Comparison of ENCODE assay signal across 12 cellular contexts in the genomic region with DNA sequence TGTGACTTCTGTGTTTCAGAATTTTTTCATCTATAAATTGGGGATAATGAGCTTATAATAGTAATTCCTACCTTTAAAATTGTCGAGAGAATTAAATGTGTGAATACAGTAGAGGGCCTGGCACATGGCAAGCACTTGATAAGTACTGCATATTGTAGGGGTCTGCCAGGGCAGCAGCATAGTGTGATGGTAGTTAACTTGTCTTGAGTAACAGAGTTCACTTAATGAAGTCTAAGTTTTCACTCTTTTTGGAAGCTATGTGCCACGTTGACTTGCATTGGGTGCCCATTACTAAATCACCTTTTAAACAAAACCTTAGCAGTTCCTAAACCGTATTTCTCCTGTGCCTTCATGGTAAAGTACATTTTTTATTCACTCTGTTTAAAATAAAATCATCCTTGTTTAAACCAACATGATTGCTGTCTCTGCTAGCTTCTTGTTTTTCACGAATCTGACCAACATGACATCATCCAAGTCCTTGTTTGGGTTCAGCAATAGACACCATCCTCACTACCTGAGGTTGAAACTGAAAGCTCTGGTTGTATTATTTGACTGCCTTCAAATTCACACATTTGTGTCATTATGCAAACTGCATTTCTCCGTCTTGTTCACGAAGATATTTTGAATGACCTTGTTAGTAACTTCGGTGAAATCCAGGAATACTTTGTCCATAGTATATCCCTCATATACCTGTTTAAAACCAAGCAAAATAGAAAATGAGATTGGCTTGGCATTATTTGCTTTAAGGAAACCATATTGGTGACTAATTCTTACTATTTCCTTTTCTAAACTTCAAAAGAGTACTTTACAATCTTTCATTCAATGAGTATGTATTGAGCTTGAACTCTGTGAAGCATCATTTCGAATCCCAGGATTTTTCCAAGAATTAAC.
DNase-seq lines count a peak whose midpoint lies in the region; ATAC-seq and TF ChIP-seq lines count a peak whose summit lies in the region.
"Had no signal": no experiment of that assay in that cellular context is flagged by ENCODE, and none has a peak within 500 bp of the region (broad histone marks: within the 10 kb centered on the region; RNA-seq: fewer than 3 reads in every experiment).

No MANE protein-coding gene starts in this region.

- H3K36me3 ChIP-seq in mucosa of descending colon (ENCODE audit: low read depth) (no peaks in the 10 kb centered on the region), heart right ventricle (no peaks in the 10 kb centered on the region)
- H3K36me3 ChIP-seq: esophagus muscularis mucosa had no signal

- H3K4me3 Mint-ChIP-seq in activated CD4-positive, alpha-beta T cell treated with anti-CD3 and anti-CD28 coated beads, Interleukin-2, amount 10 ng/mL, durations not matched to agents 7 days and 5 days: no peak overlapping the region
- H3K4me3 Mint-ChIP-seq: activated CD4-positive, alpha-beta T cell treated with anti-CD3 and anti-CD28 coated beads, Interleukin-2, amount 10 ng/mL, durations not matched to agents 24 days and 14 days had no signal

- H3K27me3 Mint-ChIP-seq in activated CD4-positive, alpha-beta T cell treated with anti-CD3 and anti-CD28 coated beads, Interleukin-2, amount 10 ng/mL, durations not matched to agents 7 days and 5 days: peaks cover 5% of the 10 kb centered on the region

- TF ChIP-seq CTCF in mucosa of descending colon (IDR thresholded peaks at IDR 0.05) (no peak), heart right ventricle (IDR thresholded peaks at IDR 0.05) (no peak)

- intact Hi-C loops in mucosa of descending colon (cut with DNase I, micrococcal nuclease) (no loop called here), heart right ventricle (cut with DNase I) (no loop called here)

- peaks cover 16% of the 10 kb centered on the region for H3K4me1 Mint-ChIP-seq in activated CD4-positive, alpha-beta T cell treated with anti-CD3 and anti-CD28 coated beads, Interleukin-2, amount 10 ng/mL, durations not matched to agents 7 days and 5 days

- H3K4me1 ChIP-seq in mucosa of descending colon (ENCODE audit: low read depth) (no peaks in the 10 kb centered on the region), heart right ventricle (no peaks in the 10 kb centered on the region)

- peak; percentile 97 for ATAC-seq in GM21737 (IDR thresholded peaks at IDR 0.05; ENCODE audit: unreplicated experiment)
- peak; percentile 99 for ATAC-seq in HG03196 (IDR thresholded peaks at IDR 0.05; ENCODE audit: unreplicated experiment)
- ATAC-seq in stimulated activated naive CD8-positive, alpha-beta T cell treated with anti-CD3 and anti-CD28 coated beads, Interleukin-15, Interleukin-2, amounts not matched to agents 100 U/mL and 50 U/mL, for 24 hours: peak; percentile 59
- ATAC-seq in mucosa of descending colon: no peak
- no peak for ATAC-seq in heart right ventricle

- no peak overlapping the region for H3K27ac ChIP-seq in heart right ventricle
- H3K27ac ChIP-seq: esophagus muscularis mucosa, HL-60 had no signal

- H3K9me3 Mint-ChIP-seq in activated CD4-positive, alpha-beta T cell treated with anti-CD3 and anti-CD28 coated beads, Interleukin-2, amount 10 ng/mL, durations not matched to agents 7 days and 5 days: no peaks in the 10 kb centered on the region
- H3K9me3 Mint-ChIP-seq: activated CD4-positive, alpha-beta T cell treated with anti-CD3 and anti-CD28 coated beads, Interleukin-2, amount 10 ng/mL, durations not matched to agents 24 days and 14 days had no signal

- DNase-seq in activated CD4-positive, alpha-beta T cell treated with anti-CD3 and anti-CD28 coated beads, Interleukin-2, amount 10 ng/mL, durations not matched to agents 7 days and 5 days: no peak
- no peak for DNase-seq in activated CD4-positive, alpha-beta T cell treated with anti-CD3 and anti-CD28 coated beads for 1 hour
- no peak for DNase-seq in stimulated activated naive CD8-positive, alpha-beta T cell treated with anti-CD3 and anti-CD28 coated beads, Interleukin-15, Interleukin-2, amounts not matched to agents 100 U/mL and 50 U/mL, for 24 hours
- DNase-seq in mucosa of descending colon (no peak), heart right ventricle (no peak)
- no peak for DNase-seq in stimulated activated CD4-positive, alpha-beta T cell treated with anti-CD3 and anti-CD28 coated beads, Interleukin-4, amount 100 ng/mL, for 1 hour
- DNase-seq: activated CD4-positive, alpha-beta T cell treated with anti-CD3 and anti-CD28 coated beads, Interleukin-2, amount 10 ng/mL, durations not matched to agents 24 days and 14 days; trophoblast cell had no signal

- 90 to 91% methylated on average over 8 of the region's 8 CpGs for WGBS in heart right ventricle, 2 donors

- CTCF ChIA-PET in activated CD4-positive, alpha-beta T cell treated with anti-CD3 and anti-CD28 coated beads, Interleukin-2, amount 10 ng/mL, durations not matched to agents 7 days and 5 days (lab: Charles Lee): interaction anchor here (1.2 kb wide), 1 partner anchor 9 kb away, joined by 3 read pairs; no protein-coding TSS in a partner anchor

- POLR2A ChIA-PET in activated CD4-positive, alpha-beta T cell treated with anti-CD3 and anti-CD28 coated beads, Interleukin-2, amount 10 ng/mL, durations not matched to agents 7 days and 5 days (lab: Charles Lee): no interaction called here

- no peaks in the 10 kb centered on the region for H3K27me3 ChIP-seq in heart right ventricle
- H3K27me3 ChIP-seq: esophagus muscularis mucosa had no signal

- H3K4me3 ChIP-seq in mucosa of descending colon: no peak overlapping the region
- no peak overlapping the region for H3K4me3 ChIP-seq in heart right ventricle
- H3K4me3 ChIP-seq: esophagus muscularis mucosa had no signal

- no peaks in the 10 kb centered on the region for H3K36me3 Mint-ChIP-seq in activated CD4-positive, alpha-beta T cell treated with anti-CD3 and anti-CD28 coated beads, Interleukin-2, amount 10 ng/mL, durations not matched to agents 7 days and 5 days (ENCODE audit: low read depth)

- H3K9me3 ChIP-seq in mucosa of descending colon (no peaks in the 10 kb centered on the region), heart right ventricle (no peaks in the 10 kb centered on the region)
- H3K9me3 ChIP-seq: esophagus muscularis mucosa had no signal

- peak overlapping the region; percentile 46 for H3K27ac Mint-ChIP-seq in activated CD4-positive, alpha-beta T cell treated with anti-CD3 and anti-CD28 coated beads, Interleukin-2, amount 10 ng/mL, durations not matched to agents 7 days and 5 days
- H3K27ac Mint-ChIP-seq: activated CD4-positive, alpha-beta T cell treated with anti-CD3 and anti-CD28 coated beads, Interleukin-2, amount 10 ng/mL, durations not matched to agents 24 days and 14 days had no signal

Comparison
In these comparisons a context has a peak if more than half of its experiments do, and no peak if none do; other contexts are left out.
1. ATAC-seq: peak in GM21737 (single experiment), HG03196 (single experiment) and stimulated activated naive CD8-positive, alpha-beta T cell treated with anti-CD3 and anti-CD28 coated beads, Interleukin-15, Interleukin-2, amounts not matched to agents 100 U/mL and 50 U/mL, for 24 hours (single experiment); none in mucosa of descending colon (single experiment) and heart right ventricle (0 of 8).